Comparison of ENCODE assay signal across 1 cellular context in the genomic region with DNA sequence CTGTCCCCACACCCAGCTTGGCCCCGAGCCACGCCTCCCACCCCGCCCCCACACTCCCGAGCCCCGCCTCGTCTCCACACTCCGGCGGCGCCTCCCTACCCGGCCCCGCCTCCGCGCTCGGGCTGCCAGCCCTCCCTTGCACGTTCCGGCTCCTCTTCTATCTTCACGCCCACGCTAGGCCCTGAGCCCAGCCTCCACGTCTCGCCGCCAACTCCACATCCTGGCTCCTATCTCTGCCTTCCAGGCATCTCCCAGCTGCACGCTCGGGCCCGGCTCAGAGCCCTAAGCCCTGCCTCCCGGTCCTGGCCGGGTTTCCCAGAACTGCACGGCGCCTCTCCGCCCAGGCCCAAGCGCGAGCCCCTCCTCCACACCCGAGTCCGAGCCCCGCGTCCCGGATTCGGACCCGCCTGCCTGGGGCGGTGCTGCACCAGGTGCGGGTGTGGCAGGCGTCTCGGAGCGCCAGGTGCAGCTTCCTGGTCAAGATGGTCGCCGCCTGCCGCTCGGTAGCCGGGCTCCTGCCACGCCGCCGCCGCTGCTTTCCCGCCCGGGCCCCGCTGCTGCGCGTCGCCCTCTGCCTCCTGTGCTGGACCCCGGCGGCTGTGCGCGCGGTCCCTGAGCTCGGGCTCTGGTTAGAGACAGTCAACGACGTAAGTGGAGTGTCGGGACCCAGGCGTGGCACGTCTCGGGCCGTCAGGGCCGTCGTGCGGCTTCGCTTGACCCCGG.
TF ChIP-seq lines count a peak whose summit lies in the region.

A gene with protein sequence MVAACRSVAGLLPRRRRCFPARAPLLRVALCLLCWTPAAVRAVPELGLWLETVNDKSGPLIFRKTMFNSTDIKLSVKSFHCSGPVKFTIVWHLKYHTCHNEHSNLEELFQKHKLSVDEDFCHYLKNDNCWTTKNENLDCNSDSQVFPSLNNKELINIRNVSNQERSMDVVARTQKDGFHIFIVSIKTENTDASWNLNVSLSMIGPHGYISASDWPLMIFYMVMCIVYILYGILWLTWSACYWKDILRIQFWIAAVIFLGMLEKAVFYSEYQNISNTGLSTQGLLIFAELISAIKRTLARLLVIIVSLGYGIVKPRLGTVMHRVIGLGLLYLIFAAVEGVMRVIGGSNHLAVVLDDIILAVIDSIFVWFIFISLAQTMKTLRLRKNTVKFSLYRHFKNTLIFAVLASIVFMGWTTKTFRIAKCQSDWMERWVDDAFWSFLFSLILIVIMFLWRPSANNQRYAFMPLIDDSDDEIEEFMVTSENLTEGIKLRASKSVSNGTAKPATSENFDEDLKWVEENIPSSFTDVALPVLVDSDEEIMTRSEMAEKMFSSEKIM (plus strand): TSS at position 160 of the 723 bp plus-strand sequence. CDS start 323 bp downstream, at position 483.

TF ChIP-seq in HepG2, 621 proteins besides CTCF, POLR2A, EP300 and RAD21 (continued from another document and continues in another):
- TF ChIP-seq, protein P1, sequence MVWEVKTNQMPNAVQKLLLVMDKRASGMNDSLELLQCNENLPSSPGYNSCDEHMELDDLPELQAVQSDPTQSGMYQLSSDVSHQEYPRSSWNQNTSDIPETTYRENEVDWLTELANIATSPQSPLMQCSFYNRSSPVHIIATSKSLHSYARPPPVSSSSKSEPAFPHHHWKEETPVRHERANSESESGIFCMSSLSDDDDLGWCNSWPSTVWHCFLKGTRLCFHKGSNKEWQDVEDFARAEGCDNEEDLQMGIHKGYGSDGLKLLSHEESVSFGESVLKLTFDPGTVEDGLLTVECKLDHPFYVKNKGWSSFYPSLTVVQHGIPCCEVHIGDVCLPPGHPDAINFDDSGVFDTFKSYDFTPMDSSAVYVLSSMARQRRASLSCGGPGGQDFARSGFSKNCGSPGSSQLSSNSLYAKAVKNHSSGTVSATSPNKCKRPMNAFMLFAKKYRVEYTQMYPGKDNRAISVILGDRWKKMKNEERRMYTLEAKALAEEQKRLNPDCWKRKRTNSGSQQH (CRISPR knock-in tag; IDR thresholded peaks at IDR 0.05; ENCODE audit: low read depth) = no peak; the same call in 1 of the 2 replicates
- TF ChIP-seq ZNF446 (CRISPR knock-in tag; IDR thresholded peaks at IDR 0.05) (peak; percentile 97; the same call in 1 of the 2 replicates), NCOA1 (CRISPR knock-in tag; IDR thresholded peaks at IDR 0.05) (peak; percentile 83; the same call in 1 of the 2 replicates), SPEN (CRISPR knock-in tag; IDR thresholded peaks at IDR 0.05; ENCODE audit: low read depth) (no peak; the same call in 1 of the 2 replicates), MTF1 (CRISPR knock-in tag; IDR thresholded peaks at IDR 0.05) (peak; percentile 56; the same call in 1 of the 2 replicates), ZNF460 (CRISPR knock-in tag; IDR thresholded peaks at IDR 0.05; ENCODE audit: borderline replicate concordance) (no peak), RBM22 (optimal IDR thresholded peaks at IDR 0.05; ENCODE audit: low read length) (no peak), GTF2F1 (IDR thresholded peaks at IDR 0.05; ENCODE audit: low read length) (no peak), SP1 (IDR thresholded peaks at IDR 0.05) (no peak), SP1 (CRISPR knock-in tag; IDR thresholded peaks at IDR 0.05) (no peak; the same call in none of the 2 replicates), ZFP62 (CRISPR knock-in tag; IDR thresholded peaks at IDR 0.05) (no peak), ARHGAP35 (CRISPR knock-in tag; IDR thresholded peaks at IDR 0.05; ENCODE audit: borderline replicate concordance) (peak; percentile 43; the same call in 1 of the 2 replicates), ZNF431 (CRISPR knock-in tag; IDR thresholded peaks at IDR 0.05; ENCODE audit: borderline replicate concordance, low read depth) (peak; percentile 12; the same call in 1 of the 2 replicates), ZNF792 (CRISPR knock-in tag; IDR thresholded peaks at IDR 0.05) (no peak; the same call in 1 of the 2 replicates), ZNF205 (CRISPR knock-in tag; IDR thresholded peaks at IDR 0.05) (0 out of 2 replicates have a peak, but pooled peaks have one; percentile 35), NR1H2 (CRISPR knock-in tag; IDR thresholded peaks at IDR 0.05; ENCODE audit: borderline replicate concordance, low read depth) (no peak), HMGA1 (CRISPR knock-in tag; conservative IDR thresholded peaks at IDR 0.05) (no peak), CEBPG (CRISPR knock-in tag; IDR thresholded peaks at IDR 0.05) (no peak), ELF3 (CRISPR knock-in tag; IDR thresholded peaks at IDR 0.05) (peak; percentile 77; the same call in 1 of the 2 replicates), ZNF354B (CRISPR knock-in tag; IDR thresholded peaks at IDR 0.05) (no peak), ZNF451 (CRISPR knock-in tag; IDR thresholded peaks at IDR 0.05) (peak; percentile 67; the same call in 1 of the 2 replicates), RFX3 (CRISPR knock-in tag; IDR thresholded peaks at IDR 0.05) (no peak), XRCC5 (optimal IDR thresholded peaks at IDR 0.05; ENCODE audit: low read length) (peak; percentile 63), MXI1 (IDR thresholded peaks at IDR 0.05; ENCODE audit: borderline replicate concordance, low read depth, low read length) (peak; percentile 70; the same call in 2 of the 3 replicates), GLI4 (CRISPR knock-in tag; IDR thresholded peaks at IDR 0.05; ENCODE audit: borderline replicate concordance) (peak; percentile 71; the same call in 1 of the 2 replicates), ZNF878 (CRISPR knock-in tag; IDR thresholded peaks at IDR 0.05) (no peak), SNAI1 (CRISPR knock-in tag; IDR thresholded peaks at IDR 0.05; ENCODE audit: borderline replicate concordance) (no peak)
- TF ChIP-seq, protein P2, sequence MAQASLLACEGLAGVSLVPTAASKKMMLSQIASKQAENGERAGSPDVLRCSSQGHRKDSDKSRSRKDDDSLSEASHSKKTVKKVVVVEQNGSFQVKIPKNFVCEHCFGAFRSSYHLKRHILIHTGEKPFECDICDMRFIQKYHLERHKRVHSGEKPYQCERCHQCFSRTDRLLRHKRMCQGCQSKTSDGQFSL (CRISPR knock-in tag; IDR thresholded peaks at IDR 0.05) = no peak
- TF ChIP-seq, protein P3, sequence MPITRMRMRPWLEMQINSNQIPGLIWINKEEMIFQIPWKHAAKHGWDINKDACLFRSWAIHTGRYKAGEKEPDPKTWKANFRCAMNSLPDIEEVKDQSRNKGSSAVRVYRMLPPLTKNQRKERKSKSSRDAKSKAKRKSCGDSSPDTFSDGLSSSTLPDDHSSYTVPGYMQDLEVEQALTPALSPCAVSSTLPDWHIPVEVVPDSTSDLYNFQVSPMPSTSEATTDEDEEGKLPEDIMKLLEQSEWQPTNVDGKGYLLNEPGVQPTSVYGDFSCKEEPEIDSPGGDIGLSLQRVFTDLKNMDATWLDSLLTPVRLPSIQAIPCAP (CRISPR knock-in tag; IDR thresholded peaks at IDR 0.05; ENCODE audit: low read depth) = peak; percentile 49; the same call in 1 of the 2 replicates
- TF ChIP-seq, protein P4, sequence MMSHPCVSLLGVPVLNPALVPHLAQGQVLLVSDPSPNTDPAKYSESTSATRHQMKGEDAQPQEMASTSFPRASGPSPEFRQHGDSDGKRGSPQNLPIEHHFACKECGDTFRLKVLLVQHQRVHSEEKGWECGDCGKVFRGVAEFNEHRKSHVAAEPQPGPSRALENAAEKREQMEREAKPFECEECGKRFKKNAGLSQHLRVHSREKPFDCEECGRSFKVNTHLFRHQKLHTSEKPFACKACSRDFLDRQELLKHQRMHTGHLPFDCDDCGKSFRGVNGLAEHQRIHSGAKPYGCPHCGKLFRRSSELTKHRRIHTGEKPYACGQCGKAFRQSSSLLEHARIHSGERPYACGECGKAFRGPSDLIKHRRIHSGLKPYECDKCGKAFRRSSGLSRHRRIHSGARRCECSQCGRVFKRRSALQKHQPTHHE (CRISPR knock-in tag; IDR thresholded peaks at IDR 0.05; ENCODE audit: borderline replicate concordance) = peak; percentile 91; the same call in 1 of the 2 replicates
- TF ChIP-seq, protein P5, sequence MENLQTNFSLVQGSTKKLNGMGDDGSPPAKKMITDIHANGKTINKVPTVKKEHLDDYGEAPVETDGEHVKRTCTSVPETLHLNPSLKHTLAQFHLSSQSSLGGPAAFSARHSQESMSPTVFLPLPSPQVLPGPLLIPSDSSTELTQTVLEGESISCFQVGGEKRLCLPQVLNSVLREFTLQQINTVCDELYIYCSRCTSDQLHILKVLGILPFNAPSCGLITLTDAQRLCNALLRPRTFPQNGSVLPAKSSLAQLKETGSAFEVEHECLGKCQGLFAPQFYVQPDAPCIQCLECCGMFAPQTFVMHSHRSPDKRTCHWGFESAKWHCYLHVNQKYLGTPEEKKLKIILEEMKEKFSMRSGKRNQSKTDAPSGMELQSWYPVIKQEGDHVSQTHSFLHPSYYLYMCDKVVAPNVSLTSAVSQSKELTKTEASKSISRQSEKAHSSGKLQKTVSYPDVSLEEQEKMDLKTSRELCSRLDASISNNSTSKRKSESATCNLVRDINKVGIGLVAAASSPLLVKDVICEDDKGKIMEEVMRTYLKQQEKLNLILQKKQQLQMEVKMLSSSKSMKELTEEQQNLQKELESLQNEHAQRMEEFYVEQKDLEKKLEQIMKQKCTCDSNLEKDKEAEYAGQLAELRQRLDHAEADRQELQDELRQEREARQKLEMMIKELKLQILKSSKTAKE (CRISPR knock-in tag; IDR thresholded peaks at IDR 0.05; ENCODE audit: borderline replicate concordance) = peak; percentile 61; the same call in 1 of the 2 replicates
- TF ChIP-seq, protein P6, sequence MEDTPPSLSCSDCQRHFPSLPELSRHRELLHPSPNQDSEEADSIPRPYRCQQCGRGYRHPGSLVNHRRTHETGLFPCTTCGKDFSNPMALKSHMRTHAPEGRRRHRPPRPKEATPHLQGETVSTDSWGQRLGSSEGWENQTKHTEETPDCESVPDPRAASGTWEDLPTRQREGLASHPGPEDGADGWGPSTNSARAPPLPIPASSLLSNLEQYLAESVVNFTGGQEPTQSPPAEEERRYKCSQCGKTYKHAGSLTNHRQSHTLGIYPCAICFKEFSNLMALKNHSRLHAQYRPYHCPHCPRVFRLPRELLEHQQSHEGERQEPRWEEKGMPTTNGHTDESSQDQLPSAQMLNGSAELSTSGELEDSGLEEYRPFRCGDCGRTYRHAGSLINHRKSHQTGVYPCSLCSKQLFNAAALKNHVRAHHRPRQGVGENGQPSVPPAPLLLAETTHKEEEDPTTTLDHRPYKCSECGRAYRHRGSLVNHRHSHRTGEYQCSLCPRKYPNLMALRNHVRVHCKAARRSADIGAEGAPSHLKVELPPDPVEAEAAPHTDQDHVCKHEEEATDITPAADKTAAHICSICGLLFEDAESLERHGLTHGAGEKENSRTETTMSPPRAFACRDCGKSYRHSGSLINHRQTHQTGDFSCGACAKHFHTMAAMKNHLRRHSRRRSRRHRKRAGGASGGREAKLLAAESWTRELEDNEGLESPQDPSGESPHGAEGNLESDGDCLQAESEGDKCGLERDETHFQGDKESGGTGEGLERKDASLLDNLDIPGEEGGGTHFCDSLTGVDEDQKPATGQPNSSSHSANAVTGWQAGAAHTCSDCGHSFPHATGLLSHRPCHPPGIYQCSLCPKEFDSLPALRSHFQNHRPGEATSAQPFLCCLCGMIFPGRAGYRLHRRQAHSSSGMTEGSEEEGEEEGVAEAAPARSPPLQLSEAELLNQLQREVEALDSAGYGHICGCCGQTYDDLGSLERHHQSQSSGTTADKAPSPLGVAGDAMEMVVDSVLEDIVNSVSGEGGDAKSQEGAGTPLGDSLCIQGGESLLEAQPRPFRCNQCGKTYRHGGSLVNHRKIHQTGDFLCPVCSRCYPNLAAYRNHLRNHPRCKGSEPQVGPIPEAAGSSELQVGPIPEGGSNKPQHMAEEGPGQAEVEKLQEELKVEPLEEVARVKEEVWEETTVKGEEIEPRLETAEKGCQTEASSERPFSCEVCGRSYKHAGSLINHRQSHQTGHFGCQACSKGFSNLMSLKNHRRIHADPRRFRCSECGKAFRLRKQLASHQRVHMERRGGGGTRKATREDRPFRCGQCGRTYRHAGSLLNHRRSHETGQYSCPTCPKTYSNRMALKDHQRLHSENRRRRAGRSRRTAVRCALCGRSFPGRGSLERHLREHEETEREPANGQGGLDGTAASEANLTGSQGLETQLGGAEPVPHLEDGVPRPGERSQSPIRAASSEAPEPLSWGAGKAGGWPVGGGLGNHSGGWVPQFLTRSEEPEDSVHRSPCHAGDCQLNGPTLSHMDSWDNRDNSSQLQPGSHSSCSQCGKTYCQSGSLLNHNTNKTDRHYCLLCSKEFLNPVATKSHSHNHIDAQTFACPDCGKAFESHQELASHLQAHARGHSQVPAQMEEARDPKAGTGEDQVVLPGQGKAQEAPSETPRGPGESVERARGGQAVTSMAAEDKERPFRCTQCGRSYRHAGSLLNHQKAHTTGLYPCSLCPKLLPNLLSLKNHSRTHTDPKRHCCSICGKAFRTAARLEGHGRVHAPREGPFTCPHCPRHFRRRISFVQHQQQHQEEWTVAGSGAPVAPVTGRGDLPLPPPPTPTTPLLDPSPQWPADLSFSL (CRISPR knock-in tag; IDR thresholded peaks at IDR 0.05) = peak; percentile 64; the same call in 1 of the 2 replicates
- TF ChIP-seq, protein P7, sequence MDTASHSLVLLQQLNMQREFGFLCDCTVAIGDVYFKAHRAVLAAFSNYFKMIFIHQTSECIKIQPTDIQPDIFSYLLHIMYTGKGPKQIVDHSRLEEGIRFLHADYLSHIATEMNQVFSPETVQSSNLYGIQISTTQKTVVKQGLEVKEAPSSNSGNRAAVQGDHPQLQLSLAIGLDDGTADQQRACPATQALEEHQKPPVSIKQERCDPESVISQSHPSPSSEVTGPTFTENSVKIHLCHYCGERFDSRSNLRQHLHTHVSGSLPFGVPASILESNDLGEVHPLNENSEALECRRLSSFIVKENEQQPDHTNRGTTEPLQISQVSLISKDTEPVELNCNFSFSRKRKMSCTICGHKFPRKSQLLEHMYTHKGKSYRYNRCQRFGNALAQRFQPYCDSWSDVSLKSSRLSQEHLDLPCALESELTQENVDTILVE (CRISPR knock-in tag; IDR thresholded peaks at IDR 0.05) = no peak
- TF ChIP-seq, protein P8, sequence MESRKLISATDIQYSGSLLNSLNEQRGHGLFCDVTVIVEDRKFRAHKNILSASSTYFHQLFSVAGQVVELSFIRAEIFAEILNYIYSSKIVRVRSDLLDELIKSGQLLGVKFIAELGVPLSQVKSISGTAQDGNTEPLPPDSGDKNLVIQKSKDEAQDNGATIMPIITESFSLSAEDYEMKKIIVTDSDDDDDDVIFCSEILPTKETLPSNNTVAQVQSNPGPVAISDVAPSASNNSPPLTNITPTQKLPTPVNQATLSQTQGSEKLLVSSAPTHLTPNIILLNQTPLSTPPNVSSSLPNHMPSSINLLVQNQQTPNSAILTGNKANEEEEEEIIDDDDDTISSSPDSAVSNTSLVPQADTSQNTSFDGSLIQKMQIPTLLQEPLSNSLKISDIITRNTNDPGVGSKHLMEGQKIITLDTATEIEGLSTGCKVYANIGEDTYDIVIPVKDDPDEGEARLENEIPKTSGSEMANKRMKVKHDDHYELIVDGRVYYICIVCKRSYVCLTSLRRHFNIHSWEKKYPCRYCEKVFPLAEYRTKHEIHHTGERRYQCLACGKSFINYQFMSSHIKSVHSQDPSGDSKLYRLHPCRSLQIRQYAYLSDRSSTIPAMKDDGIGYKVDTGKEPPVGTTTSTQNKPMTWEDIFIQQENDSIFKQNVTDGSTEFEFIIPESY (CRISPR knock-in tag; IDR thresholded peaks at IDR 0.05) = no peak
- TF ChIP-seq, protein P9, sequence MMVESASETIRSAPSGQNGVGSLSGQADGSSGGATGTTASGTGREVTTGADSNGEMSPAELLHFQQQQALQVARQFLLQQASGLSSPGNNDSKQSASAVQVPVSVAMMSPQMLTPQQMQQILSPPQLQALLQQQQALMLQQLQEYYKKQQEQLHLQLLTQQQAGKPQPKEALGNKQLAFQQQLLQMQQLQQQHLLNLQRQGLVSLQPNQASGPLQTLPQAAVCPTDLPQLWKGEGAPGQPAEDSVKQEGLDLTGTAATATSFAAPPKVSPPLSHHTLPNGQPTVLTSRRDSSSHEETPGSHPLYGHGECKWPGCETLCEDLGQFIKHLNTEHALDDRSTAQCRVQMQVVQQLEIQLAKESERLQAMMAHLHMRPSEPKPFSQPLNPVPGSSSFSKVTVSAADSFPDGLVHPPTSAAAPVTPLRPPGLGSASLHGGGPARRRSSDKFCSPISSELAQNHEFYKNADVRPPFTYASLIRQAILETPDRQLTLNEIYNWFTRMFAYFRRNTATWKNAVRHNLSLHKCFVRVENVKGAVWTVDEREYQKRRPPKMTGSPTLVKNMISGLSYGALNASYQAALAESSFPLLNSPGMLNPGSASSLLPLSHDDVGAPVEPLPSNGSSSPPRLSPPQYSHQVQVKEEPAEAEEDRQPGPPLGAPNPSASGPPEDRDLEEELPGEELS (CRISPR knock-in tag; IDR thresholded peaks at IDR 0.05) = no peak
